7 cellular contexts compared by ENCODE assay signal in the genomic region with DNA sequence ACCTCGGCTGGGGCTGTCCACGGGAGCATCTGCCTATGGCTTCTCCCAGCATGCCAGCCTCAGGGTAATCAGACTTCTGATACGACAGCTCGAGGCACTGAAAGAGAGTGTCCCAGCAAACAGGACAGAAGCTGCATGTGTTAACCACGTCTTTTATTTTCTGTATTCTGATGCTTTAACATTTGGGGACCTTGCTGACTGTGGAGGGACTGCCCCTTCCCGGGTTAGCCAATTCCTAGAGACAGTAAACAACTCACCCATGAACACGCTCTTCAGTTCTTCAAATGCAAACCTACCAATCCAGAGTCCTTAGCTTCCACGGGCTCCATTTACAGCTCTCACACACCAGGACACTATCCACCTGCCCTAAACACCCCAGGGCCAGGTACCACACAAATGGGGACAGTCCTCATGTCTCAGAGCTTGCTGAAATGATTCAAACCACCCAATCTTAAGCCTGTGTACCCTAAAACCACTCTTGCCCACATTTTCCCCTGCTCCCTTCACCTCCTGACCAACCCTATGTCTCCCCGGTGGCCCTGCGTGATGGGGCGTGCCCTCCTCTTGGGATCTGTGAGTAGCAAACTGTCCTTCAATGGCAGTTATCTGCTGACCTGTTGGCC.
A peak's percentile ranks its signal among the peaks of the same experiment; 100 is the strongest.
DNase-seq lines count a peak whose midpoint lies in the region; ATAC-seq, FAIRE-seq and TF ChIP-seq lines count a peak whose summit lies in the region.
"Not testable (repeated sequence)": the region's sequence is repeated elsewhere in the genome, so short reads cannot be mapped to it uniquely, and the experiment has no call there.

No MANE protein-coding gene starts in this region.

- not testable (repeated sequence) for H3K27me3 ChIP-seq in CD4-positive, CD25-positive, alpha-beta regulatory T cell (ENCODE audit: control insufficient read depth, insufficient read depth, low read length); RWPE2 (ENCODE audit: insufficient read depth, poor library complexity, severe bottlenecking); GM12878 (replicated peaks in 1 of 2; ENCODE audit: control insufficient read depth in 2 of 2, insufficient read depth in 2 of 2, low read length in 1 of 2)

- TF ChIP-seq EP300 in GM12878 (IDR thresholded peaks at IDR 0.05; ENCODE audit: borderline replicate concordance in 1 of 2, control insufficient read depth in 1 of 2, low read depth in 2 of 2, low read length in 2 of 2), result not testable (repeated sequence)

- not testable (repeated sequence) for H3K9me3 Mint-ChIP-seq in CD4-positive, CD25-positive, alpha-beta regulatory T cell; activated naive CD4-positive, alpha-beta T cell treated with anti-CD3 and anti-CD28 coated beads for 36 hours; neural crest cell
- H3K9me3 Mint-ChIP-seq in stimulated activated naive CD8-positive, alpha-beta T cell treated with anti-CD3 and anti-CD28 coated beads, Interleukin-15, Interleukin-2, amounts not matched to agents 100 ng/mL and 50 ng/mL, for 24 hours, result peaks cover 11% of the 10 kb centered on the region

- not testable (repeated sequence) for TF ChIP-seq CTCF in RWPE2 (IDR thresholded peaks at IDR 0.05; ENCODE audit: poor library complexity, severe bottlenecking); GM12878 (IDR thresholded peaks at IDR 0.05 in 2 of 3, conservative IDR thresholded peaks at IDR 0.05 in 1 of 3; ENCODE audit: control insufficient read depth in 2 of 3, extremely low read depth in 1 of 3, insufficient read depth in 1 of 3, low read depth in 3 of 3, low read length in 3 of 3); neural crest cell (conservative IDR thresholded peaks at IDR 0.05)

- not testable (repeated sequence) for H3K9ac ChIP-seq in GM12878 (ENCODE audit: control insufficient read depth, insufficient read depth, low read length)

- intact Hi-C loops in activated naive CD4-positive, alpha-beta T cell treated with anti-CD3 and anti-CD28 coated beads for 36 hours (cut with micrococcal nuclease); GM12878 (cut with micrococcal nuclease; ENCODE audit: unreplicated experiment): not testable (repeated sequence)

- not testable (repeated sequence) for H3K9me3 ChIP-seq in CD4-positive, CD25-positive, alpha-beta regulatory T cell (ENCODE audit: control insufficient read depth in 2 of 2, low read length in 2 of 2); RWPE2 (ENCODE audit: severe bottlenecking); GM12878 (replicated peaks; ENCODE audit: control insufficient read depth, insufficient read depth, low read length)

- DNase-seq in CD4-positive, CD25-positive, alpha-beta regulatory T cell; activated naive CD4-positive, alpha-beta T cell treated with anti-CD3 and anti-CD28 coated beads for 36 hours; GM12878 (ENCODE audit: low read depth, low spot score); neural crest cell (ENCODE audit: low read depth, low spot score): not testable (repeated sequence)
- peak; percentile 24 for DNase-seq in RWPE2 (ENCODE audit: low spot score)
- DNase-seq in activated CD8-positive, alpha-beta memory T cell treated with anti-CD3 and anti-CD28 coated beads, Interleukin-2, amount 50 U/mL, for 4 hours, result peak; percentile 5

- not testable (repeated sequence) for H2AFZ ChIP-seq in GM12878 (ENCODE audit: control insufficient read depth, low read depth, low read length)

- not testable (repeated sequence) for ATAC-seq in CD4-positive, CD25-positive, alpha-beta regulatory T cell (ENCODE audit: low read depth in 2 of 2); RWPE2 (ENCODE audit: low read depth); GM12878

- H3K36me3 Mint-ChIP-seq in CD4-positive, CD25-positive, alpha-beta regulatory T cell; neural crest cell (ENCODE audit: low read depth): not testable (repeated sequence)
- H3K36me3 Mint-ChIP-seq in activated naive CD4-positive, alpha-beta T cell treated with anti-CD3 and anti-CD28 coated beads for 36 hours (ENCODE audit: low read depth), result peaks cover 21% of the 10 kb centered on the region
- H3K36me3 Mint-ChIP-seq in stimulated activated naive CD8-positive, alpha-beta T cell treated with anti-CD3 and anti-CD28 coated beads, Interleukin-15, Interleukin-2, amounts not matched to agents 100 ng/mL and 50 ng/mL, for 24 hours (ENCODE audit: low read depth), result peaks cover 22% of the 10 kb centered on the region

- POLR2A ChIA-PET in GM12878 (lab: Charles Lee), result interaction anchor here (0.7 kb wide), 1 partner anchor 10 kb away, joined by 3 read pairs; no protein-coding TSS in a partner anchor

- peak; percentile 44 for FAIRE-seq in GM12878 (lab: Jason Lieb, UNC)

- H3K4me3 Mint-ChIP-seq in CD4-positive, CD25-positive, alpha-beta regulatory T cell; activated naive CD4-positive, alpha-beta T cell treated with anti-CD3 and anti-CD28 coated beads for 36 hours; neural crest cell; stimulated activated naive CD8-positive, alpha-beta T cell treated with anti-CD3 and anti-CD28 coated beads, Interleukin-15, Interleukin-2, amounts not matched to agents 100 ng/mL and 50 ng/mL, for 24 hours: not testable (repeated sequence)

- H3K4me1 ChIP-seq in CD4-positive, CD25-positive, alpha-beta regulatory T cell (ENCODE audit: control insufficient read depth, insufficient read depth, low read length, poor library complexity, severe bottlenecking); RWPE2 (ENCODE audit: insufficient read depth, poor library complexity, severe bottlenecking): not testable (repeated sequence)
- peaks cover 22% of the 10 kb centered on the region for H3K4me1 ChIP-seq in GM12878 (ENCODE audit: control insufficient read depth, insufficient read depth, low read length)

- TF ChIP-seq RAD21 in GM12878 (IDR thresholded peaks at IDR 0.05; ENCODE audit: insufficient read depth, low read depth, low read length), result not testable (repeated sequence)

- RAD21 ChIA-PET in GM12878 (lab: Charles Lee; ENCODE audit: unreplicated experiment), result not testable (repeated sequence)

- H3K27ac Mint-ChIP-seq in CD4-positive, CD25-positive, alpha-beta regulatory T cell, result peak overlapping the region in 2 of 3 donors; percentile 28 to 42
- H3K27ac Mint-ChIP-seq in activated naive CD4-positive, alpha-beta T cell treated with anti-CD3 and anti-CD28 coated beads for 36 hours, result peak overlapping the region; percentile 1
- peak overlapping the region; percentile 47 for H3K27ac Mint-ChIP-seq in neural crest cell (ENCODE audit: unreplicated experiment)
- H3K27ac Mint-ChIP-seq in stimulated activated naive CD8-positive, alpha-beta T cell treated with anti-CD3 and anti-CD28 coated beads, Interleukin-15, Interleukin-2, amounts not matched to agents 100 ng/mL and 50 ng/mL, for 24 hours, result peak overlapping the region; percentile 32

- not testable (repeated sequence) for H3K4me2 ChIP-seq in GM12878 (ENCODE audit: control insufficient read depth, insufficient read depth)

- in situ Hi-C loops in GM12878 (cut with MboI), result not testable (repeated sequence)

- 69% methylated on average over 11 of the region's 11 CpGs for WGBS in GM12878 (ENCODE audit: insufficient coverage, insufficient replicate concordance, low lambda C conversion rate, missing lambda C conversion rate)

- SMC1A ChIA-PET in GM12878 (lab: Charles Lee; ENCODE audit: uncharacterized antibody, unreplicated experiment), result interaction anchor here (0.8 to 4.2 kb wide), 5 partner anchors 21 to 143 kb away, joined by 3 to 15 read pairs (median 4); no protein-coding TSS in a partner anchor

- H3K4me1 Mint-ChIP-seq in CD4-positive, CD25-positive, alpha-beta regulatory T cell, result peaks cover 0 to 19% (median 3%) of the 10 kb centered on the region in 4 donors
- H3K4me1 Mint-ChIP-seq in activated naive CD4-positive, alpha-beta T cell treated with anti-CD3 and anti-CD28 coated beads for 36 hours (ENCODE audit: low read depth), result peaks cover 50% of the 10 kb centered on the region
- H3K4me1 Mint-ChIP-seq in neural crest cell, result not testable (repeated sequence)
- H3K4me1 Mint-ChIP-seq in stimulated activated naive CD8-positive, alpha-beta T cell treated with anti-CD3 and anti-CD28 coated beads, Interleukin-15, Interleukin-2, amounts not matched to agents 100 ng/mL and 50 ng/mL, for 24 hours (ENCODE audit: low read depth), result peaks cover 20% of the 10 kb centered on the region

- H4K20me1 ChIP-seq in GM12878 (ENCODE audit: control insufficient read depth, insufficient read depth), result not testable (repeated sequence)

- not testable (repeated sequence) for H3K36me3 ChIP-seq in CD4-positive, CD25-positive, alpha-beta regulatory T cell (ENCODE audit: control insufficient read depth, insufficient read depth, low read length); RWPE2 (ENCODE audit: low read depth); GM12878 (ENCODE audit: control insufficient read depth in 2 of 2, insufficient read depth in 2 of 2, low read length in 1 of 2)

- TF ChIP-seq POLR2A in GM12878 (IDR thresholded peaks at IDR 0.05; ENCODE audit: low read depth, low read length), result not testable (repeated sequence)

- H3K27me3 Mint-ChIP-seq in CD4-positive, CD25-positive, alpha-beta regulatory T cell; activated naive CD4-positive, alpha-beta T cell treated with anti-CD3 and anti-CD28 coated beads for 36 hours (ENCODE audit: low read depth); stimulated activated naive CD8-positive, alpha-beta T cell treated with anti-CD3 and anti-CD28 coated beads, Interleukin-15, Interleukin-2, amounts not matched to agents 100 ng/mL and 50 ng/mL, for 24 hours: not testable (repeated sequence)
- H3K27me3 Mint-ChIP-seq in neural crest cell (ENCODE audit: low read depth), result peaks cover 13% of the 10 kb centered on the region

- CTCF ChIA-PET in activated naive CD4-positive, alpha-beta T cell treated with anti-CD3 and anti-CD28 coated beads for 36 hours (lab: Charles Lee), result interaction anchor here (0.7 to 7.0 kb wide), 4 partner anchors 9 to 30 kb away, joined by 3 to 64 read pairs (median 30); no protein-coding TSS in a partner anchor
- CTCF ChIA-PET in GM12878 (lab: Yijun Ruan, JAX), result interaction anchor here (0.9 to 5.4 kb wide), 4 partner anchors 11 to 139 kb away, joined by 3 to 36 read pairs (median 5); no protein-coding TSS in a partner anchor

- not testable (repeated sequence) for H3K27ac ChIP-seq in CD4-positive, CD25-positive, alpha-beta regulatory T cell (ENCODE audit: insufficient read depth, low read length, poor library complexity, severe bottlenecking); RWPE2 (ENCODE audit: poor library complexity, severe bottlenecking); GM12878 (ENCODE audit: control insufficient read depth, insufficient read depth)

- BruUV-seq in GM12878 (replicated peaks; lab: Mats Ljungman, UMichigan), result not testable (repeated sequence)

- not testable (repeated sequence) for H3K4me3 ChIP-seq in CD4-positive, CD25-positive, alpha-beta regulatory T cell (ENCODE audit: low read depth, low read length); RWPE2 (ENCODE audit: severe bottlenecking); GM12878

- H3K79me2 ChIP-seq in GM12878 (ENCODE audit: control insufficient read depth, insufficient read depth, low read length), result not testable (repeated sequence)
